In the genomic region with DNA sequence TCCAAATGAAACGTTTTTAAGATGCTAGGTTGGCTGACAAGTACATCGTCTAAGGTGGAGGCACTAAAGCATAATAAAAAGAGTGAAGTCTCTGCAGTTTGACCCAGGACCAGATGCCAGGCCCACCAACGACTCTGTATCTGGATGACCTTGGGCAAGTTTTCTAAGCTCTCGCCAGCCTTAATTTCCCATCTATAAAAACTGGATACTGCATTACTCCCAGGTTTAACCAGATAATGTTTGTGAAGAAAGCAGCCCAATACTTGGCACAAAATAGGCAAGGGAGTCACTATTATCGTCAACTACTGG, we compare ENCODE assay signal across 8 cellular contexts. TPM values are rescaled to one million over a fixed set of nuclear protein-coding genes. Genes with fewer than 3 reads are reported as not detected.
DNase-seq lines count a peak whose midpoint lies in the region; ATAC-seq and TF ChIP-seq lines count a peak whose summit lies in the region.

No MANE protein-coding gene starts in this region.

- TF ChIP-seq CTCF in GM12865 (IDR thresholded peaks at IDR 0.05; ENCODE audit: insufficient read depth, low read depth, low read length, missing control alignments): no peak
- TF ChIP-seq CTCF in fibroblast of pulmonary artery (IDR thresholded peaks at IDR 0.05; ENCODE audit: low read length, missing control alignments): no peak
- no peak for TF ChIP-seq CTCF in sigmoid colon (IDR thresholded peaks at IDR 0.05)

- peak overlapping the region; percentile 70 for H3K4me3 ChIP-seq in GM12865 (ENCODE audit: low read depth, low read length)
- H3K4me3 ChIP-seq in fibroblast of pulmonary artery (replicated peaks; ENCODE audit: low read depth, low read length): peak overlapping the region; percentile 89
- H3K4me3 ChIP-seq in sigmoid colon: peak overlapping the region; percentile 82 to 89 (median 88)

- TF ChIP-seq EP300 in sigmoid colon (IDR thresholded peaks at IDR 0.05): no peak

- H3K4me1 ChIP-seq in sigmoid colon: peaks cover 0 to 34% (median 26%) of the 10 kb centered on the region in 4 donors

- WGBS in sigmoid colon, 2 donors: 18 to 42% methylated on average over 5 of the region's 5 CpGs

- TF ChIP-seq POLR2A in sigmoid colon (IDR thresholded peaks at IDR 0.05): no peak

- no peaks in the 10 kb centered on the region for H3K36me3 ChIP-seq in sigmoid colon

- H3K9me3 Mint-ChIP-seq in T-cell: no peaks in the 10 kb centered on the region

- peaks cover 8% of the 10 kb centered on the region in 2 donors for H3K27me3 Mint-ChIP-seq in T-cell

- DNase-seq in GM12865 (ENCODE audit: low read depth) (no peak), T-cell (no peak), fibroblast of pulmonary artery (ENCODE audit: low read depth) (no peak), sigmoid colon (no peak), NCI-H345 (lab: John Stamatoyannopoulos, UW) (no peak), NCI-H146 (lab: John Stamatoyannopoulos, UW) (no peak)

- ATAC-seq in T-cell (replicated peaks in 1 of 4): no peak
- no peak for ATAC-seq in HG02759 (IDR thresholded peaks at IDR 0.05; ENCODE audit: unreplicated experiment)
- no peak for ATAC-seq in GM18520 (IDR thresholded peaks at IDR 0.05; ENCODE audit: unreplicated experiment)

- H3K4me1 Mint-ChIP-seq in T-cell: peaks cover 34 to 36% (median 34%) of the 10 kb centered on the region in 3 donors

- no peaks in the 10 kb centered on the region for H3K9me3 ChIP-seq in sigmoid colon

- peaks cover 0 to 15% (median 6%) of the 10 kb centered on the region in 3 donors for H3K27me3 ChIP-seq in sigmoid colon

- H3K27ac ChIP-seq in sigmoid colon: peak overlapping the region; percentile 92 to 96 (median 94)

- H3K4me3 Mint-ChIP-seq in T-cell: peak overlapping the region; percentile 90 to 96 (median 93)

- intact Hi-C loops in sigmoid colon (cut with DNase I): loop anchor here (5.0 kb wide), 3 partner anchors 134 to 511 kb away; a partner anchor contains a TSS

- H3K36me3 Mint-ChIP-seq in T-cell: no peaks in the 10 kb centered on the region

- POLR2A ChIA-PET in T-cell (lab: Charles Lee): interaction anchor here (0.6 to 1.3 kb wide), 15 partner anchors 11 to 724 kb away, joined by 3 to 29 read pairs (median 4); a partner anchor contains a TSS

- peak overlapping the region; percentile 100 for H3K27ac Mint-ChIP-seq in T-cell

- CTCF ChIA-PET in T-cell (lab: Charles Lee): interaction anchor here in 1 of 2 donors (0.8 to 1.5 kb wide), 15 partner anchors 12 to 644 kb away, joined by 3 to 29 read pairs (median 5); a partner anchor contains a TSS

RNA-seq across cellular contexts. Expression of a gene that starts 49.0 kb away (rescaled TPM):
- 1 to 10 TPM in 2 of 5 donors, under 1 TPM in 3; 0.26 to 4.9 (median 0.79) TPM for total RNA-seq in T-cell
- total RNA-seq in sigmoid colon: under 1 TPM; under 0.01 to 0.71 (median 0.08) TPM
- 10 to 100 TPM; 10.2 to 19.5 (median 17.8) TPM for polyA plus RNA-seq in sigmoid colon
